ENCODE assay signal across 1 cellular context in the genomic region with DNA sequence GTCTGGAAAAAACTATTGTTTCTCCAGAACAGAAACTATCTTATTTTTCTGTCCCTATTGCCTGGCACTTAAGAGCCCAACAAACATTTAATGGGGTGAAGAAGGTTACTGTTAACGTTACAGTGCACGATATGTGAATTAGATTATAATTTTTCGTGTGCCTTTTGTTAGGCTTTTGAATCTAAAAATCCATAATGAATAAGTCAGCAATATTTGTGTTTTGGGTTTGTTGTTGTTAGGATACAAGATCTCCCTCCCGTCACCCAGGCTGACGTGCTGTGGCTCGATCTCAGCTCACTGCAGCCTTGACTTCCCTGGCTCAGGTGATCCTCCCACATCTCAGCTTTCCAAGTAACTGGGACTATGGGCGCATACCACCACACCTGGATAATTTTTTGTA.
TF ChIP-seq lines count a peak whose summit lies in the region.

No MANE protein-coding gene starts in this region.

TF ChIP-seq in K562, 482 proteins besides CTCF, POLR2A, EP300 and RAD21:
- no peak for TF ChIP-seq ZNF354B (CRISPR knock-in tag; IDR thresholded peaks at IDR 0.05)
- 0 out of 2 replicates have a peak, but pooled peaks have one; percentile 3 for TF ChIP-seq MAFF (IDR thresholded peaks at IDR 0.05; ENCODE audit: low read length)
- TF ChIP-seq HDAC3 (IDR thresholded peaks at IDR 0.05; ENCODE audit: borderline replicate concordance, partially characterized antibody) = no peak
- peak; percentile 27; the same call in 1 of the 2 replicates for TF ChIP-seq C11orf30 (IDR thresholded peaks at IDR 0.05; ENCODE audit: low read depth)
- no peak for TF ChIP-seq CBFA2T3 (IDR thresholded peaks at IDR 0.05)
- no peak for TF ChIP-seq SMAD3 (CRISPR knock-in tag; conservative IDR thresholded peaks at IDR 0.05)
- no peak for TF ChIP-seq NFE2L1 (tag; IDR thresholded peaks at IDR 0.05; ENCODE audit: borderline replicate concordance, low read depth)
- TF ChIP-seq, protein P1, sequence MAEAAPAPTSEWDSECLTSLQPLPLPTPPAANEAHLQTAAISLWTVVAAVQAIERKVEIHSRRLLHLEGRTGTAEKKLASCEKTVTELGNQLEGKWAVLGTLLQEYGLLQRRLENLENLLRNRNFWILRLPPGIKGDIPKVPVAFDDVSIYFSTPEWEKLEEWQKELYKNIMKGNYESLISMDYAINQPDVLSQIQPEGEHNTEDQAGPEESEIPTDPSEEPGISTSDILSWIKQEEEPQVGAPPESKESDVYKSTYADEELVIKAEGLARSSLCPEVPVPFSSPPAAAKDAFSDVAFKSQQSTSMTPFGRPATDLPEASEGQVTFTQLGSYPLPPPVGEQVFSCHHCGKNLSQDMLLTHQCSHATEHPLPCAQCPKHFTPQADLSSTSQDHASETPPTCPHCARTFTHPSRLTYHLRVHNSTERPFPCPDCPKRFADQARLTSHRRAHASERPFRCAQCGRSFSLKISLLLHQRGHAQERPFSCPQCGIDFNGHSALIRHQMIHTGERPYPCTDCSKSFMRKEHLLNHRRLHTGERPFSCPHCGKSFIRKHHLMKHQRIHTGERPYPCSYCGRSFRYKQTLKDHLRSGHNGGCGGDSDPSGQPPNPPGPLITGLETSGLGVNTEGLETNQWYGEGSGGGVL (CRISPR knock-in tag; IDR thresholded peaks at IDR 0.05) = no peak
- no peak for TF ChIP-seq ZKSCAN1 (IDR thresholded peaks at IDR 0.05; ENCODE audit: low read depth, low read length)
- no peak for TF ChIP-seq SREBF1 (IDR thresholded peaks at IDR 0.05; ENCODE audit: borderline replicate concordance, low read depth, low read length)
- TF ChIP-seq ZNF282 (CRISPR knock-in tag; IDR thresholded peaks at IDR 0.05) = no peak
- TF ChIP-seq SP2 (IDR thresholded peaks at IDR 0.05; ENCODE audit: extremely low read depth, low read depth, low read length, poor library complexity, severe bottlenecking) = no peak
- TF ChIP-seq ZNF12 (CRISPR knock-in tag; IDR thresholded peaks at IDR 0.05) = no peak
- TF ChIP-seq ZNF316 (IDR thresholded peaks at IDR 0.05) = peak; percentile 67
- TF ChIP-seq, protein P2, sequence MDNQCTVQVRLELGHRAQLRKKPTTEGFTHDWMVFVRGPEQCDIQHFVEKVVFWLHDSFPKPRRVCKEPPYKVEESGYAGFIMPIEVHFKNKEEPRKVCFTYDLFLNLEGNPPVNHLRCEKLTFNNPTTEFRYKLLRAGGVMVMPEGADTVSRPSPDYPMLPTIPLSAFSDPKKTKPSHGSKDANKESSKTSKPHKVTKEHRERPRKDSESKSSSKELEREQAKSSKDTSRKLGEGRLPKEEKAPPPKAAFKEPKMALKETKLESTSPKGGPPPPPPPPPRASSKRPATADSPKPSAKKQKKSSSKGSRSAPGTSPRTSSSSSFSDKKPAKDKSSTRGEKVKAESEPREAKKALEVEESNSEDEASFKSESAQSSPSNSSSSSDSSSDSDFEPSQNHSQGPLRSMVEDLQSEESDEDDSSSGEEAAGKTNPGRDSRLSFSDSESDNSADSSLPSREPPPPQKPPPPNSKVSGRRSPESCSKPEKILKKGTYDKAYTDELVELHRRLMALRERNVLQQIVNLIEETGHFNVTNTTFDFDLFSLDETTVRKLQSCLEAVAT (IDR thresholded peaks at IDR 0.05) = no peak
- TF ChIP-seq PHB2 (IDR thresholded peaks at IDR 0.05; ENCODE audit: low read depth) = no peak
- no peak for TF ChIP-seq FOSL1 (tag; conservative IDR thresholded peaks at IDR 0.05)
- no peak for TF ChIP-seq LEF1 (IDR thresholded peaks at IDR 0.05)
- TF ChIP-seq NFRKB (IDR thresholded peaks at IDR 0.05; ENCODE audit: low read depth) = no peak
- no peak for TF ChIP-seq HMGN3 (IDR thresholded peaks at IDR 0.05; ENCODE audit: borderline replicate concordance, extremely low read depth, insufficient read length, low read depth, low read length)
- no peak for TF ChIP-seq ZNF79 (CRISPR knock-in tag; IDR thresholded peaks at IDR 0.05; ENCODE audit: low read depth)
- no peak for TF ChIP-seq PCBP1 (IDR thresholded peaks at IDR 0.05; ENCODE audit: low read depth, low read length, poor library complexity, severe bottlenecking)
